In the genomic region with DNA sequence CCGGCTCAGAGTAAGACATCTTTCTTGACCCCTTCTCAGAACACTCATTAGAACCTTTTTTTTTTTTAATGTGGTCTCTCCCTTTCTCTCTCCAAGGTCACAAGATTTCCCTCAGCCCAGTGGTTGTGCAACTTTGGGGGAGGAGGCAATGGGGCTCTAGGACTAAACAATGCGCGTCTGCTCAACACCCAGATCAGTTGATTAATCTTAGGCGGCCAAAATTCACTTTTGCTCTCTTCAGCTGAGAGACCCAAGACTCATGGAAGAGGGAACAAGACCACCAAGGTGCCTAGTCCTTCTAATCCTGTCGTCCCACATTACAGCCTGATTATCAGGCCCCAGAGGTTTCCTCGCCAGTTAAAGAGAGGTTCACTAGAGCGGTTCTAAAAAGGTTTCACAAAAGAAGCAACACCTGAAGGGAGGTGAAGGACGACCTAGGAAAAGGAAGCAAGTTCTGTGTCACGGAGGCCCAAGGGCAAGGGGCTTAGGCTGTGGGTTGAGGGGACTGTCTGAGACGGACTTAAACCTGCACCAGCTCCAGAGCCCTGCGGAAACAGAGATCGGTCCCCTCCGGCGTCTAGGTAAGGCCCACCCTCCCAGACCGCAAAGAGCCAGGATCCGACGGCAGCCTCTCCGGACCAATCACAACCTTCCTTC, we compare ENCODE assay signal across 9 cellular contexts. TPM values are rescaled to one million over a fixed set of nuclear protein-coding genes. Genes with fewer than 3 reads are reported as not detected.
DNase-seq lines count a peak whose midpoint lies in the region; ATAC-seq and TF ChIP-seq lines count a peak whose summit lies in the region.
"Had no signal": no experiment of that assay in that cellular context is flagged by ENCODE, and none has a peak within 500 bp of the region (broad histone marks: within the 10 kb centered on the region; RNA-seq: fewer than 3 reads in every experiment).

No MANE protein-coding gene starts in this region.

- peak overlapping the region; percentile 84 for H3K4me3 Mint-ChIP-seq in activated CD4-positive, alpha-beta memory T cell treated with anti-CD3 and anti-CD28 coated beads for 36 hours
- H3K4me3 Mint-ChIP-seq in glutamatergic neuron (ENCODE audit: unreplicated experiment) = peak overlapping the region; percentile 91

- peaks cover 41% of the 10 kb centered on the region for H3K4me1 Mint-ChIP-seq in activated CD4-positive, alpha-beta memory T cell treated with anti-CD3 and anti-CD28 coated beads for 36 hours (ENCODE audit: low read depth)
- peaks cover 29% of the 10 kb centered on the region for H3K4me1 Mint-ChIP-seq in glutamatergic neuron (ENCODE audit: low read depth, unreplicated experiment)

- no peaks in the 10 kb centered on the region for H3K9me3 ChIP-seq in BLaER1

- peak overlapping the region; percentile 95 for H3K9ac ChIP-seq in BLaER1

- H3K27ac ChIP-seq in BLaER1 (peak overlapping the region; percentile 96), HL-60 (replicated peaks) (peak overlapping the region; percentile 97)

- TF ChIP-seq CTCF in HL-60 (IDR thresholded peaks at IDR 0.05; ENCODE audit: insufficient read depth, low read length) = no peak
- TF ChIP-seq CTCF in glutamatergic neuron (IDR thresholded peaks at IDR 0.05; ENCODE audit: partially characterized antibody, unreplicated experiment) = no peak

- POLR2A ChIA-PET in activated CD4-positive, alpha-beta memory T cell treated with anti-CD3 and anti-CD28 coated beads for 36 hours (lab: Charles Lee) = interaction anchor here (0.8 to 2.2 kb wide), 13 partner anchors 9 to 319 kb away, joined by 3 to 11 read pairs (median 4); partner anchors contain the start of genes AAAS, CSAD, SP1 and ZNF740

- intact Hi-C loops in activated CD4-positive, alpha-beta memory T cell treated with anti-CD3 and anti-CD28 coated beads for 36 hours (cut with micrococcal nuclease) = loop anchor here (1.0 kb wide), 6 partner anchors 49 to 227 kb away; partner anchors contain the start of genes ATP5MC2, CALCOCO1 and PRR13
- intact Hi-C loops in posterior vena cava (cut with DNase I) = loop anchor here (10.0 kb wide), 1 partner anchor 155 kb away; no protein-coding TSS in a partner anchor

- ATAC-seq in HG03097 (IDR thresholded peaks at IDR 0.05; ENCODE audit: low FRiP score, unreplicated experiment) = no peak

- DNase-seq in HL-60 (ENCODE audit: low read depth in 1 of 2, low spot score in 1 of 2) (peak; percentile 79 to 85), glutamatergic neuron (no peak), posterior vena cava (ENCODE audit: low spot score) (peak; percentile 90), NCI-H1092 treated with DMSO at 0.1 percent for 48 hours (lab: John Stamatoyannopoulos, UW) (no peak)
- peak; percentile 38 for DNase-seq in activated CD4-positive, alpha-beta memory T cell treated with anti-CD3 and anti-CD28 coated beads for 36 hours
- no peak for DNase-seq in activated CD8-positive, alpha-beta memory T cell treated with anti-CD3 and anti-CD28 coated beads for 24 hours

- peak overlapping the region; percentile 93 for H3K27ac Mint-ChIP-seq in activated CD4-positive, alpha-beta memory T cell treated with anti-CD3 and anti-CD28 coated beads for 36 hours
- peak overlapping the region; percentile 95 for H3K27ac Mint-ChIP-seq in glutamatergic neuron (ENCODE audit: unreplicated experiment)

- H4K20me1 ChIP-seq in BLaER1 = no peaks in the 10 kb centered on the region

- H3K4me1 ChIP-seq in BLaER1 = peaks cover 62% of the 10 kb centered on the region

- H3K27me3 ChIP-seq in BLaER1 (no peaks in the 10 kb centered on the region), HL-60 (ENCODE audit: insufficient read depth, poor library complexity, severe bottlenecking) (no peaks in the 10 kb centered on the region)

- no peaks in the 10 kb centered on the region for H3K9me3 Mint-ChIP-seq in activated CD4-positive, alpha-beta memory T cell treated with anti-CD3 and anti-CD28 coated beads for 36 hours
- peaks cover 20% of the 10 kb centered on the region for H3K9me3 Mint-ChIP-seq in glutamatergic neuron (ENCODE audit: unreplicated experiment)

- CTCF ChIA-PET in activated CD4-positive, alpha-beta memory T cell treated with anti-CD3 and anti-CD28 coated beads for 36 hours (lab: Charles Lee) = interaction anchor here (0.6 to 3.7 kb wide), 15 partner anchors 8 to 434 kb away, joined by 3 to 20 read pairs (median 4); partner anchors contain the start of genes AAAS, ATP5MC2 and NPFF

- peak overlapping the region; percentile 99 for H3K4me2 ChIP-seq in BLaER1

- H3K4me3 ChIP-seq in BLaER1 (peak overlapping the region; percentile 73), HL-60 (replicated peaks; ENCODE audit: insufficient read depth, low read length) (peak overlapping the region; percentile 54)

- no peaks in the 10 kb centered on the region for H3K27me3 Mint-ChIP-seq in activated CD4-positive, alpha-beta memory T cell treated with anti-CD3 and anti-CD28 coated beads for 36 hours
- H3K27me3 Mint-ChIP-seq in glutamatergic neuron (ENCODE audit: unreplicated experiment) = peaks cover 34% of the 10 kb centered on the region

- H3K36me3 ChIP-seq in BLaER1 = peaks cover 32% of the 10 kb centered on the region

- no peaks in the 10 kb centered on the region for H3K36me3 Mint-ChIP-seq in activated CD4-positive, alpha-beta memory T cell treated with anti-CD3 and anti-CD28 coated beads for 36 hours
- no peaks in the 10 kb centered on the region for H3K36me3 Mint-ChIP-seq in glutamatergic neuron (ENCODE audit: unreplicated experiment)

RNA-seq across cellular contexts. Expression of gene TARBP2, which starts 0.8 kb away (rescaled TPM):
- 10 to 100 TPM; 27.5 to 29.7 TPM for total RNA-seq in activated CD4-positive, alpha-beta memory T cell treated with anti-CD3 and anti-CD28 coated beads for 36 hours
- total RNA-seq in glutamatergic neuron (ENCODE audit: unreplicated experiment) = 49.0 TPM
- 10 to 100 TPM; 12.8 to 16.8 TPM for total RNA-seq in posterior vena cava

RNA-seq across cellular contexts. Expression of gene MAP3K12, which starts 1.0 kb away (rescaled TPM):
- total RNA-seq in activated CD4-positive, alpha-beta memory T cell treated with anti-CD3 and anti-CD28 coated beads for 36 hours = 10 to 100 TPM; 13.0 to 14.7 TPM
- total RNA-seq in glutamatergic neuron (ENCODE audit: unreplicated experiment) (94.2 TPM), posterior vena cava (10 to 100 TPM; 21.7 to 29.4 TPM)

RNA-seq across cellular contexts. Expression of gene NPFF, which starts 7.0 kb away (rescaled TPM):
- total RNA-seq in activated CD4-positive, alpha-beta memory T cell treated with anti-CD3 and anti-CD28 coated beads for 36 hours = under 1 TPM in 1 of 2 experiments, not detected in 1; 0.58 TPM
- total RNA-seq in glutamatergic neuron (ENCODE audit: unreplicated experiment) (not detected), posterior vena cava (not detected)
- total RNA-seq: T-helper 1 cell treated with Interleukin-12 subunit alpha and Interleukin-12 subunit beta and Interleukin-4 antibody, amounts not matched to agents 30 ng/mL and 1 ng/mL, for 36 hours had no signal

RNA-seq across cellular contexts. Expression of gene PCBP2, which starts 48.3 kb away (rescaled TPM):
- total RNA-seq in activated CD4-positive, alpha-beta memory T cell treated with anti-CD3 and anti-CD28 coated beads for 36 hours = 100 to 1,000 TPM; 897 to 926 TPM
- 1,170 TPM for total RNA-seq in glutamatergic neuron (ENCODE audit: unreplicated experiment)
- total RNA-seq in posterior vena cava = 100 to 1,000 TPM; 500 to 501 TPM

RNA-seq across cellular contexts. Expression of gene PRR13, which starts 58.7 kb away (rescaled TPM):
- total RNA-seq in activated CD4-positive, alpha-beta memory T cell treated with anti-CD3 and anti-CD28 coated beads for 36 hours = 100 to 1,000 TPM; 218 to 221 TPM
- total RNA-seq in glutamatergic neuron (ENCODE audit: unreplicated experiment) (105 TPM), posterior vena cava (100 to 1,000 TPM in 1 of 2 donors, 10 to 100 TPM in 1; 99.1 to 102 TPM)

Comparison
In these comparisons a context has a peak if more than half of its experiments do, and no peak if none do; other contexts are left out.
1. DNase-seq: peak in HL-60 (2 of 2), activated CD4-positive, alpha-beta memory T cell treated with anti-CD3 and anti-CD28 coated beads for 36 hours (single experiment) and posterior vena cava (single experiment); none in glutamatergic neuron (single experiment), activated CD8-positive, alpha-beta memory T cell treated with anti-CD3 and anti-CD28 coated beads for 24 hours (single experiment) and NCI-H1092 treated with DMSO at 0.1 percent for 48 hours (single experiment).